24 cellular contexts compared by ENCODE assay signal in genomic region chr1:109208431-109208830, GRCh38. TPM values are rescaled to one million over a fixed set of nuclear protein-coding genes. Genes with fewer than 3 reads are reported as not detected.
DNase-seq lines count a peak whose midpoint lies in the region; ATAC-seq, FAIRE-seq and TF ChIP-seq lines count a peak whose summit lies in the region.
"Had no signal": no experiment of that assay in that cellular context is flagged by ENCODE, and none has a peak within 500 bp of the region (broad histone marks: within the 10 kb centered on the region; RNA-seq: fewer than 3 reads in every experiment).

No MANE protein-coding gene starts in this region.

- 85% methylated on average over 6 of the region's 6 CpGs; no CpG with 5 or more reads in 1 of the 2 experiments for WGBS in H1 (ENCODE audit: extremely low coverage in 1 of 2, insufficient coverage in 1 of 2, insufficient read length in 1 of 2, insufficient replicate concordance in 2 of 2, low coverage in 1 of 2, low lambda C conversion rate in 2 of 2, missing lambda C conversion rate in 1 of 2), 2 experiments

- no peaks in the 10 kb centered on the region for H3K79me2 ChIP-seq in H1 (ENCODE audit: control insufficient read depth in 1 of 2, insufficient read depth in 2 of 2, low read length in 2 of 2)

- no peaks in the 10 kb centered on the region for H3K27me3 Mint-ChIP-seq in osteocyte (ENCODE audit: unreplicated experiment)
- H3K27me3 Mint-ChIP-seq: activated CD4-positive, alpha-beta T cell treated with anti-CD3 and anti-CD28 coated beads, Interleukin-2, amount 10 ng/mL, durations not matched to agents 24 days and 14 days; activated naive CD8-positive, alpha-beta T cell treated with anti-CD3 and anti-CD28 coated beads, Interleukin-2, amount 10 ng/mL, durations not matched to agents 7 days and 5 days; activated T-helper 17 cell treated with anti-CD3 and anti-CD28 coated beads, Interleukin-2, amount 50 U/mL, for 72 hours; stimulated activated naive B cell treated with anti-CD40 and anti-IgM and Interleukin-4, amounts not matched to agents 10 μg/mL and 1 μg/mL and 100 μg/mL, for 72 hours had no signal

- TF ChIP-seq EP300 in H1 (IDR thresholded peaks at IDR 0.05; ENCODE audit: borderline replicate concordance in 1 of 2, low read depth in 2 of 2, low read length in 2 of 2): no peak

- no peak overlapping the region; the same call in 1 of the 2 replicates for H2BK15ac ChIP-seq in H1 (ENCODE audit: low read length)

- no peak for TF ChIP-seq RAD21 in H1 (IDR thresholded peaks at IDR 0.05 in 1 of 2, conservative IDR thresholded peaks at IDR 0.05 in 1 of 2; ENCODE audit: low read depth in 2 of 2, low read length in 2 of 2)

- H3K4me2 ChIP-seq in H1 (ENCODE audit: insufficient read depth in 1 of 2, low read depth in 2 of 2, low read length in 2 of 2): no peak overlapping the region

- no peak overlapping the region for H2BK20ac ChIP-seq in H1 (ENCODE audit: low read length)

- peaks cover 25% of the 10 kb centered on the region for H3K4me1 ChIP-seq in RWPE2 (ENCODE audit: insufficient read depth, poor library complexity, severe bottlenecking)
- H3K4me1 ChIP-seq in H1 (replicated peaks in 1 of 4; ENCODE audit: control insufficient read depth in 3 of 4, insufficient read depth in 4 of 4, low read length in 3 of 4): peaks cover 0 to 2% (median under 1%) of the 10 kb centered on the region in 4 experiments; a peak in 2 of 7 replicates

- H3K4me3 ChIP-seq in RWPE2 (ENCODE audit: severe bottlenecking) (no peak overlapping the region), H1 (ENCODE audit: extremely low read depth in 1 of 4, insufficient read depth in 2 of 4, low read depth in 3 of 4, low read length in 4 of 4) (no peak overlapping the region)

- H3K36me3 Mint-ChIP-seq in osteocyte (ENCODE audit: unreplicated experiment): no peaks in the 10 kb centered on the region
- H3K36me3 Mint-ChIP-seq: activated naive CD8-positive, alpha-beta T cell treated with anti-CD3 and anti-CD28 coated beads, Interleukin-2, amount 10 ng/mL, durations not matched to agents 7 days and 5 days; natural killer cell; stimulated activated naive B cell treated with anti-CD40 and anti-IgM and Interleukin-4, amounts not matched to agents 10 μg/mL and 1 μg/mL and 100 μg/mL, for 72 hours had no signal

- no peak overlapping the region for H3K4ac ChIP-seq in H1 (replicated peaks; ENCODE audit: insufficient read length, low read depth, low read length)

- H3K27me3 ChIP-seq in RWPE2 (ENCODE audit: insufficient read depth, poor library complexity, severe bottlenecking) (no peaks in the 10 kb centered on the region), H1 (replicated peaks in 1 of 4; ENCODE audit: control insufficient read depth in 3 of 4, extremely low read depth in 1 of 4, insufficient read depth in 3 of 4, low read length in 3 of 4) (no peaks in the 10 kb centered on the region; a peak in 1 of 7 replicates)
- H3K27me3 ChIP-seq: brain microvascular endothelial cell, transverse colon had no signal

- 0 out of 2 replicates have a peak overlapping the region, but pooled peaks have one; percentile 24 for H2AK5ac ChIP-seq in H1 (ENCODE audit: low read depth, low read length)

- no peaks in the 10 kb centered on the region for H3K79me1 ChIP-seq in H1 (ENCODE audit: low read depth, low read length)

- no peak overlapping the region for H3K18ac ChIP-seq in H1 (ENCODE audit: extremely low read depth, low read length)

- H3K36me3 ChIP-seq in RWPE2 (ENCODE audit: low read depth): no peaks in the 10 kb centered on the region
- no peaks in the 10 kb centered on the region for H3K36me3 ChIP-seq in H1 (ENCODE audit: control insufficient read depth in 2 of 4, insufficient read depth in 4 of 4, low read length in 3 of 4)
- H3K36me3 ChIP-seq: brain microvascular endothelial cell, transverse colon had no signal

- DNase-seq in ELR (ENCODE audit: low read depth) (peak; percentile 7), RWPE2 (ENCODE audit: low spot score) (no peak), H1 (ENCODE audit: low read depth in 1 of 2, low spot score in 2 of 2) (no peak), osteocyte (ENCODE audit: extremely low spot score, unreplicated experiment) (no peak), NCI-H2171 treated with DMSO at 0.1 percent for 48 hours (lab: John Stamatoyannopoulos, UW) (no peak)
- DNase-seq: activated CD4-positive, alpha-beta T cell treated with anti-CD3 and anti-CD28 coated beads, Interleukin-2, amount 10 ng/mL, durations not matched to agents 24 days and 14 days; activated naive CD8-positive, alpha-beta T cell treated with anti-CD3 and anti-CD28 coated beads, Interleukin-2, amount 10 ng/mL, durations not matched to agents 7 days and 5 days; COR-L47; dermis blood vessel endothelial cell; DND-41; H7; natural killer cell; NCI-H1092 treated with DMSO at 0.1 percent for 48 hours; NCI-H2081 treated with DMSO at 0.1 percent for 48 hours; SHP77; stimulated activated CD4-positive, alpha-beta T cell treated with anti-CD3 and anti-CD28 coated beads, Interleukin-1b, Interleukin-23, amount 100 ng/mL, for 48 hours; stimulated activated naive B cell treated with anti-CD40 and anti-IgM and Interleukin-4, amounts not matched to agents 10 μg/mL and 1 μg/mL and 100 μg/mL, for 72 hours; T-helper 1 cell; transverse colon had no signal

- H4K8ac ChIP-seq in H1 (ENCODE audit: extremely low read depth, insufficient read depth, low read length): no peak overlapping the region

- no peak overlapping the region for H4K5ac ChIP-seq in H1 (ENCODE audit: insufficient read length, low read depth, low read length)

- H3K23me2 ChIP-seq in H1 (ENCODE audit: low read depth, low read length): peaks cover under 1% of the 10 kb centered on the region; the same call in 1 of the 2 replicates

- peaks cover 22% of the 10 kb centered on the region for H3K4me1 Mint-ChIP-seq in osteocyte (ENCODE audit: unreplicated experiment)
- H3K4me1 Mint-ChIP-seq: activated T-helper 17 cell treated with anti-CD3 and anti-CD28 coated beads, Interleukin-2, amount 50 U/mL, for 72 hours; natural killer cell had no signal

- peak overlapping the region; percentile 3 for H3K4me3 Mint-ChIP-seq in osteocyte (ENCODE audit: unreplicated experiment)
- H3K4me3 Mint-ChIP-seq: activated CD4-positive, alpha-beta T cell treated with anti-CD3 and anti-CD28 coated beads, Interleukin-2, amount 10 ng/mL, durations not matched to agents 24 days and 14 days; activated naive CD8-positive, alpha-beta T cell treated with anti-CD3 and anti-CD28 coated beads, Interleukin-2, amount 10 ng/mL, durations not matched to agents 7 days and 5 days; activated T-helper 17 cell treated with anti-CD3 and anti-CD28 coated beads, Interleukin-2, amount 50 U/mL, for 72 hours; natural killer cell; stimulated activated naive B cell treated with anti-CD40 and anti-IgM and Interleukin-4, amounts not matched to agents 10 μg/mL and 1 μg/mL and 100 μg/mL, for 72 hours had no signal

- H2BK12ac ChIP-seq in H1 (ENCODE audit: low read depth, low read length): no peak overlapping the region

- H3K27ac ChIP-seq in RWPE2 (ENCODE audit: poor library complexity, severe bottlenecking) (peak overlapping the region; percentile 25), H1 (ENCODE audit: low read depth, low read length) (no peak overlapping the region)
- H3K27ac ChIP-seq: brain microvascular endothelial cell, transverse colon had no signal

- CTCF ChIA-PET in H1 (lab: Charles Lee; ENCODE audit: partially characterized antibody): interaction anchor here (0.6 to 32.0 kb wide), 9 partner anchors 7 to 190 kb away, joined by 3 to 651 read pairs (median 7); partner anchors contain the start of gene CELSR2

- no peak for FAIRE-seq in H1 (lab: Jason Lieb, UNC)
- FAIRE-seq: frontal cortex had no signal

- H3K9me3 Mint-ChIP-seq in osteocyte (ENCODE audit: unreplicated experiment): no peaks in the 10 kb centered on the region
- H3K9me3 Mint-ChIP-seq: activated CD4-positive, alpha-beta T cell treated with anti-CD3 and anti-CD28 coated beads, Interleukin-2, amount 10 ng/mL, durations not matched to agents 24 days and 14 days; activated naive CD8-positive, alpha-beta T cell treated with anti-CD3 and anti-CD28 coated beads, Interleukin-2, amount 10 ng/mL, durations not matched to agents 7 days and 5 days; activated T-helper 17 cell treated with anti-CD3 and anti-CD28 coated beads, Interleukin-2, amount 50 U/mL, for 72 hours; natural killer cell; stimulated activated naive B cell treated with anti-CD40 and anti-IgM and Interleukin-4, amounts not matched to agents 10 μg/mL and 1 μg/mL and 100 μg/mL, for 72 hours had no signal

- ATAC-seq in RWPE2 (ENCODE audit: low read depth) (no peak), HG02642 (IDR thresholded peaks at IDR 0.05; ENCODE audit: poor library complexity, unreplicated experiment) (no peak), GM21447 (IDR thresholded peaks at IDR 0.05; ENCODE audit: unreplicated experiment) (no peak)
- ATAC-seq: activated T-helper 17 cell treated with anti-CD3 and anti-CD28 coated beads, Interleukin-2, amount 50 U/mL, for 72 hours; natural killer cell; stimulated activated naive B cell treated with anti-CD40 and anti-IgM and Interleukin-4, amounts not matched to agents 10 μg/mL and 1 μg/mL and 100 μg/mL, for 72 hours had no signal

- H2AFZ ChIP-seq in H1 (ENCODE audit: low read length): no peak overlapping the region

- H3K56ac ChIP-seq in H1 (replicated peaks; ENCODE audit: insufficient read length, low read depth, low read length): no peak overlapping the region

- H3K9me3 ChIP-seq in RWPE2 (ENCODE audit: severe bottlenecking) (no peaks in the 10 kb centered on the region), H1 (ENCODE audit: insufficient read depth in 2 of 2, low read depth in 1 of 2, low read length in 1 of 2) (no peaks in the 10 kb centered on the region)
- H3K9me3 ChIP-seq: transverse colon had no signal

- H4K20me1 ChIP-seq in H1 (replicated peaks in 1 of 2; ENCODE audit: control insufficient read depth in 1 of 2, insufficient read depth in 2 of 2, low read length in 2 of 2): no peaks in the 10 kb centered on the region

- no peak overlapping the region for H3K23ac ChIP-seq in H1 (ENCODE audit: insufficient read length)

- no peak overlapping the region for H3K14ac ChIP-seq in H1 (ENCODE audit: insufficient read length)

- peak overlapping the region; percentile 77 for H3K27ac Mint-ChIP-seq in osteocyte (ENCODE audit: unreplicated experiment)
- H3K27ac Mint-ChIP-seq: activated CD4-positive, alpha-beta T cell treated with anti-CD3 and anti-CD28 coated beads, Interleukin-2, amount 10 ng/mL, durations not matched to agents 24 days and 14 days; activated naive CD8-positive, alpha-beta T cell treated with anti-CD3 and anti-CD28 coated beads, Interleukin-2, amount 10 ng/mL, durations not matched to agents 7 days and 5 days; activated T-helper 17 cell treated with anti-CD3 and anti-CD28 coated beads, Interleukin-2, amount 50 U/mL, for 72 hours; natural killer cell; stimulated activated naive B cell treated with anti-CD40 and anti-IgM and Interleukin-4, amounts not matched to agents 10 μg/mL and 1 μg/mL and 100 μg/mL, for 72 hours had no signal

- no peak overlapping the region for H4K91ac ChIP-seq in H1 (replicated peaks; ENCODE audit: insufficient read length, low read length)

- TF ChIP-seq CTCF in RWPE2 (IDR thresholded peaks at IDR 0.05; ENCODE audit: poor library complexity, severe bottlenecking) (no peak), H1 (IDR thresholded peaks at IDR 0.05; ENCODE audit: control extremely low read depth in 1 of 3, insufficient read depth in 1 of 3, low read depth in 1 of 3, low read length in 3 of 3) (no peak), osteocyte (IDR thresholded peaks at IDR 0.05) (no peak)

- POLR2A ChIA-PET in H1 (lab: Charles Lee; ENCODE audit: partially characterized antibody): interaction anchor here (1.3 to 1.4 kb wide), 2 partner anchors 9 to 16 kb away, joined by 3 to 4 read pairs; no protein-coding TSS in a partner anchor

- H2BK120ac ChIP-seq in H1 (replicated peaks; ENCODE audit: low read depth, low read length): no peak overlapping the region

- H2BK5ac ChIP-seq in H1 (ENCODE audit: low read depth, low read length): no peak overlapping the region

- no peak overlapping the region for H3K9ac ChIP-seq in H1 (replicated peaks in 1 of 4; ENCODE audit: extremely low read depth in 1 of 4, low read depth in 3 of 4, low read length in 3 of 4)

- TF ChIP-seq POLR2A in H1 (IDR thresholded peaks at IDR 0.05; ENCODE audit: control extremely low read depth in 1 of 2, low read depth in 2 of 2, low read length in 2 of 2): no peak

RNA-seq across cellular contexts. Expression of gene SARS1, which starts 5.3 kb away (rescaled TPM):
- total RNA-seq in H1 (2021; fragmentation: NEBNext Ultra II Directional; extraction: Animal tissue kit (Norgen Biotek cat#: 25700)): 136 and 146 TPM in 2 replicates
- polyA plus RNA-seq in H1 (2011; rRNA removed): 83.1 and 97.1 TPM in 2 replicates
- 145 TPM for polyA plus RNA-seq in H1 (2011; cell fraction: cytosol; rRNA removed)
- 134 TPM for polyA plus RNA-seq in H1 (2011; cell fraction: nucleus; rRNA removed)
- 150 to 162 TPM (median 155 TPM) in 4 replicates for polyA plus RNA-seq in H1 (2012, experiment 1 of 2)
- polyA plus RNA-seq in H1 (2012, experiment 2 of 2): 71.7 TPM
- 89.1 TPM for polyA plus RNA-seq in H1 (2013, experiment 1 of 2)
- 87.4 TPM for polyA plus RNA-seq in H1 (2013, experiment 2 of 2)
- 87.1 and 97.9 TPM in 2 replicates for polyA minus RNA-seq in H1 (2011; rRNA and poly(A)+ RNA removed)
- polyA minus RNA-seq in H1 (2011; cell fraction: cytosol; rRNA and poly(A)+ RNA removed): 50.2 TPM
- polyA minus RNA-seq in H1 (2011; cell fraction: nucleus; rRNA and poly(A)+ RNA removed): 67.5 TPM
- total RNA-seq in osteocyte: 364 and 396 TPM in 2 replicates

RNA-seq across cellular contexts. Expression of gene CELSR2, which starts 40.9 kb away (rescaled TPM):
- total RNA-seq in H1 (2021; fragmentation: NEBNext Ultra II Directional; extraction: Animal tissue kit (Norgen Biotek cat#: 25700)): 27.7 and 28.0 TPM in 2 replicates
- polyA plus RNA-seq in H1 (2011; rRNA removed): 12.0 and 25.9 TPM in 2 replicates
- 12.4 TPM for polyA plus RNA-seq in H1 (2011; cell fraction: cytosol; rRNA removed)
- polyA plus RNA-seq in H1 (2011; cell fraction: nucleus; rRNA removed): 59.6 TPM
- polyA plus RNA-seq in H1 (2012, experiment 1 of 2): 15.3 to 24.5 TPM (median 21.9 TPM) in 4 replicates
- 16.0 TPM for polyA plus RNA-seq in H1 (2012, experiment 2 of 2)
- polyA plus RNA-seq in H1 (2013, experiment 1 of 2): 19.9 TPM
- 16.0 TPM for polyA plus RNA-seq in H1 (2013, experiment 2 of 2)
- polyA minus RNA-seq in H1 (2011; rRNA and poly(A)+ RNA removed): 37.3 and 50.6 TPM in 2 replicates
- 28.1 TPM for polyA minus RNA-seq in H1 (2011; cell fraction: cytosol; rRNA and poly(A)+ RNA removed)
- 39.4 TPM for polyA minus RNA-seq in H1 (2011; cell fraction: nucleus; rRNA and poly(A)+ RNA removed)
- total RNA-seq in osteocyte: 10.3 and 10.5 TPM in 2 replicates
